Comparison of ENCODE assay signal across 12 cellular contexts in the genomic region with DNA sequence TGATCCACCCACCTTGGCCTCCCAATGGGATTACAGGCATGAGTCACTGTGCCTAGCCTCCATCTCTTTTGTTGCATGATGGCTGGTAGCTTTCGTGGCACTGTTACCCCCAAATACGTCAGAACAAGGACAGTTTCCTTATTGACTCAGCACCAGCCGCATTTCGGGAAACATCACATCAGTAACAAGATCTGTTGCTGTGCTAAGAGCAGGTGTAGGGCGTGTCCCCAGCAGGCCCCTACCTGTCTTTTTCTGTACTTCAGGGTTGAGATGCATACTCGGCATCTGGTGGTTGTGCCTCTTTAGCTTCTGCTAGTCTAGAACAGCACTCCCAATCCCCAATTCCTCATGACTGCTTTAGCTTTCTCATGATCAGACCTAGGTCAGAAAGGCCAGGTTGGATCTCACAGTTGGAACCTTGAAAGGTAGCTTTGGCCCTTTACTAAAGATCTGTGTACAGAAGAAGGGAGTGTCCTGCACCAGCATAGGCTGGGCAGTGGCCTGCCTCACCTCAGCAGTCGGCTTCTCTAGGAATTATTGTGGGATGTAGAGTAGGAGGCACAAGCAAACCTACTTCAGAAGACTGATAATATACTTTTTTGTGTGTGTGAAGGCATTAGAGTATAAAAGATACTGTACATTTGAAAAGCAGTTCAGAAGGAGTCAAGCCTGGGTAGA. TPM values are rescaled to one million over a fixed set of nuclear protein-coding genes. Genes with fewer than 3 reads are reported as not detected.
A peak's percentile ranks its signal among the peaks of the same experiment; 100 is the strongest.
DNase-seq lines count a peak whose midpoint lies in the region; ATAC-seq and TF ChIP-seq lines count a peak whose summit lies in the region.
"Had no signal": no experiment of that assay in that cellular context is flagged by ENCODE, and none has a peak within 500 bp of the region (broad histone marks: within the 10 kb centered on the region; RNA-seq: fewer than 3 reads in every experiment).

No MANE protein-coding gene starts in this region.

- H3K9me3 ChIP-seq in CD8-positive, alpha-beta T cell (ENCODE audit: low read length) = no peaks in the 10 kb centered on the region
- H3K9me3 ChIP-seq: Caco-2 had no signal

- POLR2A ChIA-PET in CD8-positive, alpha-beta T cell (lab: Charles Lee) = no interaction called here

- intact Hi-C loops in natural killer cell (cut with micrococcal nuclease) = no loop called here
- intact Hi-C loops in CD8-positive, alpha-beta T cell (cut with DNase I, micrococcal nuclease) = no loop called here

- TF ChIP-seq CTCF in natural killer cell (IDR thresholded peaks at IDR 0.05) (no peak), glutamatergic neuron (IDR thresholded peaks at IDR 0.05; ENCODE audit: partially characterized antibody, unreplicated experiment) (no peak)
- TF ChIP-seq CTCF in CD8-positive, alpha-beta T cell (IDR thresholded peaks at IDR 0.05) = no peak

- H3K36me3 ChIP-seq in CD8-positive, alpha-beta T cell (ENCODE audit: insufficient read depth, low read length) = no peaks in the 10 kb centered on the region

- CTCF ChIA-PET in CD8-positive, alpha-beta T cell (lab: Charles Lee) = interaction anchor here (0.6 to 5.1 kb wide), 3 partner anchors 9 to 160 kb away, joined by 4 to 43 read pairs (median 12); no protein-coding TSS in a partner anchor

- no peak for ATAC-seq in natural killer cell treated with Interleukin-12 subunit alpha and Interleukin-12 subunit beta and Interleukin-15 and Interleukin-18, amount 100 ng/mL, for 72 hours
- ATAC-seq in natural killer cell (no peak), HG03280 (IDR thresholded peaks at IDR 0.05; ENCODE audit: unreplicated experiment) (no peak)
- no peak for ATAC-seq in CD8-positive, alpha-beta T cell

- H3K27ac ChIP-seq in CD8-positive, alpha-beta T cell (ENCODE audit: low read depth, low read length) = no peak overlapping the region

- DNase-seq in natural killer cell treated with Interleukin-12 subunit alpha and Interleukin-12 subunit beta and Interleukin-15 and Interleukin-18, amount 100 ng/mL, for 72 hours (ENCODE audit: low spot score) = no peak
- no peak for DNase-seq in natural killer cell
- DNase-seq in NCI-H510A treated with DMSO at 0.1 percent for 48 hours (lab: John Stamatoyannopoulos, UW) = peak; percentile 88
- no peak for DNase-seq in glutamatergic neuron
- no peak for DNase-seq in CD8-positive, alpha-beta T cell
- DNase-seq in NCI-H82 treated with DMSO at 0.1 percent for 48 hours (lab: John Stamatoyannopoulos, UW; ENCODE audit: unreplicated experiment) = no peak
- DNase-seq: Caco-2; Kasumi-1; NCI-H524; stimulated activated CD4-positive, alpha-beta T cell treated with anti-CD3 and anti-CD28 coated beads, Interleukin-2, amount 100 ng/mL, for 24 hours; stimulated activated naive CD4-positive, alpha-beta T cell had no signal

- peaks cover 20% of the 10 kb centered on the region for H3K36me3 Mint-ChIP-seq in natural killer cell treated with Interleukin-12 subunit alpha and Interleukin-12 subunit beta and Interleukin-15 and Interleukin-18, amount 100 ng/mL, for 72 hours
- no peaks in the 10 kb centered on the region for H3K36me3 Mint-ChIP-seq in natural killer cell
- peaks cover 8% of the 10 kb centered on the region for H3K36me3 Mint-ChIP-seq in glutamatergic neuron (ENCODE audit: unreplicated experiment)
- peaks cover 55% of the 10 kb centered on the region for H3K36me3 Mint-ChIP-seq in CD8-positive, alpha-beta T cell

- H3K4me1 Mint-ChIP-seq in natural killer cell treated with Interleukin-12 subunit alpha and Interleukin-12 subunit beta and Interleukin-15 and Interleukin-18, amount 100 ng/mL, for 72 hours (ENCODE audit: low read depth in 2 of 2) = peaks cover 23 to 31% of the 10 kb centered on the region in 2 donors
- H3K4me1 Mint-ChIP-seq in natural killer cell (peaks cover 18 to 19% of the 10 kb centered on the region in 2 donors), glutamatergic neuron (ENCODE audit: low read depth, unreplicated experiment) (peaks cover 8% of the 10 kb centered on the region)
- peaks cover 4% of the 10 kb centered on the region for H3K4me1 Mint-ChIP-seq in CD8-positive, alpha-beta T cell (ENCODE audit: low read depth)

- no peaks in the 10 kb centered on the region for H3K4me1 ChIP-seq in CD8-positive, alpha-beta T cell (ENCODE audit: insufficient read depth, low read length)
- H3K4me1 ChIP-seq: Caco-2 had no signal

- no peak overlapping the region for H3K4me3 ChIP-seq in CD8-positive, alpha-beta T cell (ENCODE audit: low read depth, low read length)

- H3K4me3 Mint-ChIP-seq in natural killer cell treated with Interleukin-12 subunit alpha and Interleukin-12 subunit beta and Interleukin-15 and Interleukin-18, amount 100 ng/mL, for 72 hours = no peak overlapping the region
- no peak overlapping the region for H3K4me3 Mint-ChIP-seq in natural killer cell
- H3K4me3 Mint-ChIP-seq in glutamatergic neuron (ENCODE audit: unreplicated experiment) = no peak overlapping the region
- no peak overlapping the region for H3K4me3 Mint-ChIP-seq in CD8-positive, alpha-beta T cell

- H3K27me3 ChIP-seq in CD8-positive, alpha-beta T cell (ENCODE audit: insufficient read depth, low read length) = no peaks in the 10 kb centered on the region

- peak overlapping the region; percentile 15 to 71 for H3K27ac Mint-ChIP-seq in natural killer cell treated with Interleukin-12 subunit alpha and Interleukin-12 subunit beta and Interleukin-15 and Interleukin-18, amount 100 ng/mL, for 72 hours
- H3K27ac Mint-ChIP-seq in natural killer cell (peak overlapping the region in 1 of 2 donors; percentile 60), glutamatergic neuron (ENCODE audit: unreplicated experiment) (peak overlapping the region; percentile 35)
- H3K27ac Mint-ChIP-seq in CD8-positive, alpha-beta T cell = no peak overlapping the region

- no peaks in the 10 kb centered on the region for H3K27me3 Mint-ChIP-seq in natural killer cell treated with Interleukin-12 subunit alpha and Interleukin-12 subunit beta and Interleukin-15 and Interleukin-18, amount 100 ng/mL, for 72 hours
- H3K27me3 Mint-ChIP-seq in natural killer cell (ENCODE audit: low read depth in 2 of 2) = no peaks in the 10 kb centered on the region
- H3K27me3 Mint-ChIP-seq in glutamatergic neuron (ENCODE audit: unreplicated experiment) = peaks cover 3% of the 10 kb centered on the region
- no peaks in the 10 kb centered on the region for H3K27me3 Mint-ChIP-seq in CD8-positive, alpha-beta T cell (ENCODE audit: low read depth)

- H3K9me3 Mint-ChIP-seq in natural killer cell treated with Interleukin-12 subunit alpha and Interleukin-12 subunit beta and Interleukin-15 and Interleukin-18, amount 100 ng/mL, for 72 hours = no peaks in the 10 kb centered on the region
- H3K9me3 Mint-ChIP-seq in natural killer cell (no peaks in the 10 kb centered on the region), glutamatergic neuron (ENCODE audit: unreplicated experiment) (no peaks in the 10 kb centered on the region)
- no peaks in the 10 kb centered on the region for H3K9me3 Mint-ChIP-seq in CD8-positive, alpha-beta T cell

RNA-seq across cellular contexts. Expression of a gene that starts 36.8 kb away (rescaled TPM):
- total RNA-seq in natural killer cell treated with Interleukin-12 subunit alpha and Interleukin-12 subunit beta and Interleukin-15 and Interleukin-18, amount 100 ng/mL, for 72 hours = 100 to 1,000 TPM; 127 to 375 TPM
- total RNA-seq in natural killer cell (10 to 100 TPM; 36.4 to 51.0 (median 48.3) TPM), glutamatergic neuron (ENCODE audit: unreplicated experiment) (138 TPM)
- 10 to 100 TPM; 27.3 to 32.5 TPM for total RNA-seq in CD8-positive, alpha-beta T cell

RNA-seq across cellular contexts. Expression of a gene that starts 52.0 kb away (rescaled TPM):
- 100 to 1,000 TPM in 1 of 2 donors, 10 to 100 TPM in 1; 64.5 to 129 TPM for total RNA-seq in natural killer cell treated with Interleukin-12 subunit alpha and Interleukin-12 subunit beta and Interleukin-15 and Interleukin-18, amount 100 ng/mL, for 72 hours
- 10 to 100 TPM; 40.4 to 56.5 (median 55.7) TPM for total RNA-seq in natural killer cell
- total RNA-seq in glutamatergic neuron (ENCODE audit: unreplicated experiment) = 48.5 TPM
- total RNA-seq in CD8-positive, alpha-beta T cell = 10 to 100 TPM; 22.7 to 25.9 TPM
